ENCODE assay signal across 1 cellular context in genomic region chr17:30332057-30332542, GRCh38.
TF ChIP-seq lines count a peak whose summit lies in the region.

No MANE protein-coding gene starts in this region.

TF ChIP-seq in HepG2, 621 proteins besides CTCF, POLR2A, EP300 and RAD21 (continued from another document and continues in another):
- TF ChIP-seq PRDM15 (CRISPR knock-in tag; IDR thresholded peaks at IDR 0.05) (no peak), RNF2 (conservative IDR thresholded peaks at IDR 0.05; ENCODE audit: low read depth) (no peak), ZMYM4 (CRISPR knock-in tag; IDR thresholded peaks at IDR 0.05) (no peak), MTERF4 (CRISPR knock-in tag; IDR thresholded peaks at IDR 0.05) (no peak), NFKB2 (CRISPR knock-in tag; IDR thresholded peaks at IDR 0.05; ENCODE audit: borderline replicate concordance) (no peak), NRL (CRISPR knock-in tag; IDR thresholded peaks at IDR 0.05; ENCODE audit: borderline replicate concordance) (no peak), ZNF800 (CRISPR knock-in tag; IDR thresholded peaks at IDR 0.05) (no peak), ZNF75D (CRISPR knock-in tag; IDR thresholded peaks at IDR 0.05; ENCODE audit: borderline replicate concordance) (no peak), CENPBD1 (CRISPR knock-in tag; IDR thresholded peaks at IDR 0.05; ENCODE audit: borderline replicate concordance, low read depth) (no peak), AHDC1 (CRISPR knock-in tag; IDR thresholded peaks at IDR 0.05; ENCODE audit: borderline replicate concordance) (peak; percentile 68; the same call in 1 of the 2 replicates), FOXP4 (CRISPR knock-in tag; IDR thresholded peaks at IDR 0.05) (no peak), SP1 (IDR thresholded peaks at IDR 0.05) (no peak), SP1 (CRISPR knock-in tag; IDR thresholded peaks at IDR 0.05) (no peak), ZBTB44 (CRISPR knock-in tag; IDR thresholded peaks at IDR 0.05) (no peak), PBX2 (CRISPR knock-in tag; IDR thresholded peaks at IDR 0.05) (no peak), MBD4 (IDR thresholded peaks at IDR 0.05; ENCODE audit: borderline replicate concordance, low read length) (no peak), ZBTB49 (CRISPR knock-in tag; IDR thresholded peaks at IDR 0.05; ENCODE audit: borderline replicate concordance) (no peak), PRDM10 (CRISPR knock-in tag; IDR thresholded peaks at IDR 0.05; ENCODE audit: low read depth) (no peak), NR2C2 (CRISPR knock-in tag; IDR thresholded peaks at IDR 0.05; ENCODE audit: borderline replicate concordance) (no peak), SRY (CRISPR knock-in tag; IDR thresholded peaks at IDR 0.05) (no peak), SRF (IDR thresholded peaks at IDR 0.05; ENCODE audit: low read depth, low read length) (no peak), ZNF121 (CRISPR knock-in tag; IDR thresholded peaks at IDR 0.05) (no peak), RNF219 (CRISPR knock-in tag; IDR thresholded peaks at IDR 0.05) (no peak)
